In genomic region chr17:38424297-38424972, GRCh38 we compare ENCODE assay signal across 1 cellular context.
TF ChIP-seq lines count a peak whose summit lies in the region.

No MANE protein-coding gene starts in this region.

TF ChIP-seq in GM23338, 12 proteins besides CTCF, POLR2A, EP300 and RAD21:
- TF ChIP-seq REST (IDR thresholded peaks at IDR 0.05; ENCODE audit: unreplicated experiment) = no peak
- TF ChIP-seq NANOG (IDR thresholded peaks at IDR 0.05; ENCODE audit: borderline replicate concordance) = no peak
- TF ChIP-seq JUNB (IDR thresholded peaks at IDR 0.05; ENCODE audit: unreplicated experiment) = no peak
- no peak for TF ChIP-seq ETS1 (IDR thresholded peaks at IDR 0.05)
- TF ChIP-seq EZH2 (IDR thresholded peaks at IDR 0.05; ENCODE audit: low read depth, unreplicated experiment) = no peak
- TF ChIP-seq POLR2AphosphoS5 (IDR thresholded peaks at IDR 0.05; ENCODE audit: low read depth) = no peak
- TF ChIP-seq STAT1 (IDR thresholded peaks at IDR 0.05; ENCODE audit: unreplicated experiment) = no peak
- no peak for TF ChIP-seq EZH2phosphoT487 (IDR thresholded peaks at IDR 0.05; ENCODE audit: unreplicated experiment)
- TF ChIP-seq ZNF114 (CRISPR knock-in tag; IDR thresholded peaks at IDR 0.05) = no peak
- TF ChIP-seq ZNF331 (CRISPR knock-in tag; IDR thresholded peaks at IDR 0.05; ENCODE audit: low read depth) = no peak
